In the genomic region with DNA sequence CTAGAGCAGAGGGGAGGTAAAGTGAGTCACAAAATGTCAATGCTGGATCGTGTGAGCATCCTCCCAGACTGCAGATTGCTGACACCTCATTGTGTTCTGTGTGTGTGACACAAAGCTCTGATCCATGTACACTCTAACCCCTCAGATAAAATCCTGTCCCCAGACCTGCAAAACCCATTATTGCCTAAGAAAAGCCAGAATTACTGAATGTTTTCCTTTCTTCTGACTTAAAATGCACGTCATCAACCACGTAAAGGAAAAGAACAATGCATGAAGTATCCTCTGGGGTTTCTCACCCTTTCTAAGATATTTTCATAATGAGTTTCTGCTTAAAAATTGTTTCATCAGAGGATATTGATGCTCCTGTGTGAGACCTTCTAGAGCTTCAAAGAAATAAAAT, we compare ENCODE assay signal across 1 cellular context.
TF ChIP-seq lines count a peak whose summit lies in the region.

No MANE protein-coding gene starts in this region.

TF ChIP-seq in GM12878, 131 proteins besides CTCF, POLR2A, EP300 and RAD21:
- TF ChIP-seq, protein P1, sequence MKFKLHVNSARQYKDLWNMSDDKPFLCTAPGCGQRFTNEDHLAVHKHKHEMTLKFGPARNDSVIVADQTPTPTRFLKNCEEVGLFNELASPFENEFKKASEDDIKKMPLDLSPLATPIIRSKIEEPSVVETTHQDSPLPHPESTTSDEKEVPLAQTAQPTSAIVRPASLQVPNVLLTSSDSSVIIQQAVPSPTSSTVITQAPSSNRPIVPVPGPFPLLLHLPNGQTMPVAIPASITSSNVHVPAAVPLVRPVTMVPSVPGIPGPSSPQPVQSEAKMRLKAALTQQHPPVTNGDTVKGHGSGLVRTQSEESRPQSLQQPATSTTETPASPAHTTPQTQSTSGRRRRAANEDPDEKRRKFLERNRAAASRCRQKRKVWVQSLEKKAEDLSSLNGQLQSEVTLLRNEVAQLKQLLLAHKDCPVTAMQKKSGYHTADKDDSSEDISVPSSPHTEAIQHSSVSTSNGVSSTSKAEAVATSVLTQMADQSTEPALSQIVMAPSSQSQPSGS (IDR thresholded peaks at IDR 0.05; ENCODE audit: low read length): no peak
- TF ChIP-seq ZZZ3 (IDR thresholded peaks at IDR 0.05; ENCODE audit: control insufficient read depth, insufficient read length, low read depth): no peak
- peak; percentile 30; the same call in 1 of the 2 replicates for TF ChIP-seq MTA2 (IDR thresholded peaks at IDR 0.05; ENCODE audit: low read depth)
- TF ChIP-seq DPF2 (IDR thresholded peaks at IDR 0.05): no peak
- TF ChIP-seq IKZF2 (IDR thresholded peaks at IDR 0.05): peak in 1 of 2 experiments; percentile 35; a peak in 2 of 4 replicates
- TF ChIP-seq MEF2B (IDR thresholded peaks at IDR 0.05; ENCODE audit: partially characterized antibody, poor library complexity, severe bottlenecking): peak; percentile 18
- 0 out of 2 replicates have a peak, but pooled peaks have one; percentile 20 for TF ChIP-seq ATF7 (IDR thresholded peaks at IDR 0.05; ENCODE audit: low read depth)
